Comparison of ENCODE assay signal across 18 cellular contexts in the genomic region with DNA sequence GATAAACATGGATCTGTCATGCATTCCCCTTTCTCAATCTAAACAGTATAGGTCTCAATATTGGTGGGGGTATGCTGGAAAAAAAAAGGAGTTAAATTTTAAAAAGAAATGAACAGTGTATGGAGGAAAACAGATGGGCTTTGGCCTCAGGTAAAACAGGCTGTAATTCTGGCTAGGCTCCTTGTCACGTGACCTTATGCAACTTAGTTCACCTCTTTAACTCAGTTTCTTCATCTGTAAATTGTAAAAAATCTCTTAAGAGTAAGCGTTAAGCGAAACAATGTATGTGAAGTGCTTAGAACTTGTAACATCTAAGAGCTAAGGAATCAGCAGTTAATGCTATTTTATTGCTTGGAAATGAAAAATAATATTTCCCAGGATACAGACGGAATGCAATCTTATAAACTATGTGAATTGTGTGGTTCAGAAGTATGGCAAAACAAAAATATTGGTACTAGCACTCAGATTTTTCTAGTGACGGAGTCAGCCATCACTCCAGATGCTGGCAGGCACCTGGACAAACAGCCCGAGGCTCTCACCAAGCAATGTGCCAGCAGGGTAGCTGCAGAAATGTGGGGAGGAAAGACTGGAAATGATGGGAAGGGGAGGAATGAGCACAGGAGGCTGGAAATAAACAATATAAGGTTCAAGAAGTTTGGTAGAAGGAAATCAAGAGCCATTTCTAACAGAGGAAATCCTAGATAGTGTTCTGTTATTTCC.
A peak's percentile ranks its signal among the peaks of the same experiment; 100 is the strongest.
DNase-seq lines count a peak whose midpoint lies in the region; ATAC-seq, FAIRE-seq and TF ChIP-seq lines count a peak whose summit lies in the region.
"Had no signal": no experiment of that assay in that cellular context is flagged by ENCODE, and none has a peak within 500 bp of the region (broad histone marks: within the 10 kb centered on the region; RNA-seq: fewer than 3 reads in every experiment).

No MANE protein-coding gene starts in this region.

- TF ChIP-seq CTCF in H1 (IDR thresholded peaks at IDR 0.05; ENCODE audit: control extremely low read depth in 1 of 3, insufficient read depth in 1 of 3, low read depth in 1 of 3, low read length in 3 of 3) (no peak), PC-3 (conservative IDR thresholded peaks at IDR 0.05; ENCODE audit: low read depth, low read length) (no peak)

- no peak overlapping the region for H3K27ac ChIP-seq in H1 (ENCODE audit: low read depth, low read length)
- peak overlapping the region; percentile 25 for H3K27ac ChIP-seq in temporal lobe (ENCODE audit: low read depth, low read length)
- no peak overlapping the region for H3K27ac ChIP-seq in PC-3 (ENCODE audit: low read length)
- H3K27ac ChIP-seq: C4-2B, KMS-11, SK-N-MC had no signal

- no peak for TF ChIP-seq EP300 in H1 (IDR thresholded peaks at IDR 0.05; ENCODE audit: borderline replicate concordance in 1 of 2, low read depth in 2 of 2, low read length in 2 of 2)

- no peak for TF ChIP-seq POLR2A in H1 (IDR thresholded peaks at IDR 0.05; ENCODE audit: control extremely low read depth in 1 of 2, low read depth in 2 of 2, low read length in 2 of 2)

- H3K4me2 ChIP-seq in H1 (ENCODE audit: insufficient read depth in 1 of 2, low read depth in 2 of 2, low read length in 2 of 2) = no peak overlapping the region
- no peak overlapping the region for H3K4me2 ChIP-seq in PC-3 (ENCODE audit: low read length)
- H3K4me2 ChIP-seq: KMS-11 had no signal

- no peak overlapping the region for H3K9ac ChIP-seq in H1 (replicated peaks in 1 of 4; ENCODE audit: extremely low read depth in 1 of 4, low read depth in 3 of 4, low read length in 3 of 4)
- H3K9ac ChIP-seq in PC-3 (ENCODE audit: low read length) = no peak overlapping the region
- H3K9ac ChIP-seq: KMS-11 had no signal

- H2BK120ac ChIP-seq in H1 (replicated peaks; ENCODE audit: low read depth, low read length) = no peak overlapping the region

- H2BK20ac ChIP-seq in H1 (ENCODE audit: low read length) = no peak overlapping the region

- H4K91ac ChIP-seq in H1 (replicated peaks; ENCODE audit: insufficient read length, low read length) = no peak overlapping the region

- no peaks in the 10 kb centered on the region for H3K79me1 ChIP-seq in H1 (ENCODE audit: low read depth, low read length)

- intact Hi-C loops in PC-3 (cut with micrococcal nuclease) = no loop called here

- H4K8ac ChIP-seq in H1 (ENCODE audit: extremely low read depth, insufficient read depth, low read length) = no peak overlapping the region

- no peaks in the 10 kb centered on the region for H3K36me3 ChIP-seq in H1 (ENCODE audit: control insufficient read depth in 2 of 4, insufficient read depth in 4 of 4, low read length in 3 of 4)
- H3K36me3 ChIP-seq in PC-3 (ENCODE audit: low read depth, low read length) = no peaks in the 10 kb centered on the region
- H3K36me3 ChIP-seq: MG63 had no signal

- FAIRE-seq in H1 (lab: Jason Lieb, UNC) (peak; percentile 57), RCC 7860 (lab: Jason Lieb, UNC) (no peak)

- H2BK12ac ChIP-seq in H1 (ENCODE audit: low read depth, low read length) = no peak overlapping the region

- TF ChIP-seq RAD21 in H1 (IDR thresholded peaks at IDR 0.05 in 1 of 2, conservative IDR thresholded peaks at IDR 0.05 in 1 of 2; ENCODE audit: low read depth in 2 of 2, low read length in 2 of 2) = no peak

- no peak overlapping the region for H3K56ac ChIP-seq in H1 (replicated peaks; ENCODE audit: insufficient read length, low read depth, low read length)

- ATAC-seq in SK-N-SH treated with all-trans-retinoic acid at 6 μM for 48 hours (no peak), GM21529 (IDR thresholded peaks at IDR 0.05; ENCODE audit: unreplicated experiment) (no peak), PC-3 (no peak)
- ATAC-seq: Right ventricle myocardium inferior had no signal

- CTCF ChIA-PET in H1 (lab: Charles Lee; ENCODE audit: partially characterized antibody) (interaction anchor here (1.8 to 4.1 kb wide), 3 partner anchors 15 to 58 kb away, joined by 8 to 26 read pairs (median 9); no protein-coding TSS in a partner anchor), PC-3 (lab: Charles Lee) (interaction anchor here (0.5 kb wide), 1 partner anchor 176 kb away, joined by 3 read pairs; no protein-coding TSS in a partner anchor)

- H2BK15ac ChIP-seq in H1 (ENCODE audit: low read length) = no peak overlapping the region

- DNase-seq in NCI-H2081 (lab: John Stamatoyannopoulos, UW) (peak; percentile 23 to 58), NCI-H2081 treated with DMSO at 0.1 percent for 48 hours (lab: John Stamatoyannopoulos, UW) (no peak), H1 (ENCODE audit: low read depth in 1 of 2, low spot score in 2 of 2) (no peak), RCC 7860 (ENCODE audit: low spot score) (no peak), PC-3 (no peak)
- DNase-seq: 8988T, EL, MG63, NCI-H1092 treated with DMSO at 0.1 percent for 48 hours, NCI-H1930, NCI-H526 treated with DMSO at 0.1 percent for 48 hours had no signal

- H2AK5ac ChIP-seq in H1 (ENCODE audit: low read depth, low read length) = no peak overlapping the region

- 87% methylated on average over 6 of the region's 6 CpGs; no CpG with 5 or more reads in 1 of the 2 experiments for WGBS in H1 (ENCODE audit: extremely low coverage in 1 of 2, insufficient coverage in 1 of 2, insufficient read length in 1 of 2, insufficient replicate concordance in 2 of 2, low coverage in 1 of 2, low lambda C conversion rate in 2 of 2, missing lambda C conversion rate in 1 of 2), 2 experiments

- no peak overlapping the region for H3K4ac ChIP-seq in H1 (replicated peaks; ENCODE audit: insufficient read length, low read depth, low read length)

- no peak overlapping the region for H2BK5ac ChIP-seq in H1 (ENCODE audit: low read depth, low read length)

- H2AFZ ChIP-seq in H1 (ENCODE audit: low read length) = no peak overlapping the region
- no peak overlapping the region for H2AFZ ChIP-seq in PC-3 (ENCODE audit: low read length)

- H3K9me2 ChIP-seq in PC-3 (replicated peaks; ENCODE audit: low read length) = no peaks in the 10 kb centered on the region

- H3K14ac ChIP-seq in H1 (ENCODE audit: insufficient read length) = no peak overlapping the region

- POLR2A ChIA-PET in H1 (lab: Charles Lee; ENCODE audit: partially characterized antibody) (no interaction called here), PC-3 (lab: Charles Lee; ENCODE audit: unreplicated experiment) (no interaction called here)

- no peaks in the 10 kb centered on the region; the same call in 1 of the 2 replicates for H3K23me2 ChIP-seq in H1 (ENCODE audit: low read depth, low read length)

- H3K23ac ChIP-seq in H1 (ENCODE audit: insufficient read length) = no peak overlapping the region

- H3K4me3 ChIP-seq in H1 (ENCODE audit: extremely low read depth in 1 of 4, insufficient read depth in 2 of 4, low read depth in 3 of 4, low read length in 4 of 4) = no peak overlapping the region
- no peak overlapping the region for H3K4me3 ChIP-seq in PC-3 (ENCODE audit: low read length)
- H3K4me3 ChIP-seq: MG63, SK-N-MC had no signal

- H4K5ac ChIP-seq in H1 (ENCODE audit: insufficient read length, low read depth, low read length) = no peak overlapping the region

- H3K18ac ChIP-seq in H1 (ENCODE audit: extremely low read depth, low read length) = no peak overlapping the region

- H3K79me2 ChIP-seq in H1 (ENCODE audit: control insufficient read depth in 1 of 2, insufficient read depth in 2 of 2, low read length in 2 of 2) = no peaks in the 10 kb centered on the region
- H3K79me2 ChIP-seq in PC-3 (ENCODE audit: low read length) = no peaks in the 10 kb centered on the region

- H3K4me1 ChIP-seq in H1 (replicated peaks in 1 of 4; ENCODE audit: control insufficient read depth in 3 of 4, insufficient read depth in 4 of 4, low read length in 3 of 4) = peaks cover 0 to 9% (median 5%) of the 10 kb centered on the region in 4 experiments; a peak in 4 of 7 replicates
- no peaks in the 10 kb centered on the region for H3K4me1 ChIP-seq in PC-3 (ENCODE audit: insufficient read depth, low read length)

- H3F3A ChIP-seq in PC-3 (ENCODE audit: low read length, unreplicated experiment) = no peaks in the 10 kb centered on the region

- no peaks in the 10 kb centered on the region for H3K27me3 ChIP-seq in H1 (replicated peaks in 1 of 4; ENCODE audit: control insufficient read depth in 3 of 4, extremely low read depth in 1 of 4, insufficient read depth in 3 of 4, low read length in 3 of 4)
- H3K27me3 ChIP-seq in PC-3 (ENCODE audit: low read length) = no peaks in the 10 kb centered on the region
- H3K27me3 ChIP-seq: MG63 had no signal

- H3K9me3 ChIP-seq in H1 (ENCODE audit: insufficient read depth in 2 of 2, low read depth in 1 of 2, low read length in 1 of 2) (no peaks in the 10 kb centered on the region), PC-3 (ENCODE audit: low read length) (no peaks in the 10 kb centered on the region)
- H3K9me3 ChIP-seq: MG63 had no signal

- H4K20me1 ChIP-seq in H1 (replicated peaks in 1 of 2; ENCODE audit: control insufficient read depth in 1 of 2, insufficient read depth in 2 of 2, low read length in 2 of 2) = no peaks in the 10 kb centered on the region
- H4K20me1 ChIP-seq in PC-3 (ENCODE audit: low read length) = no peaks in the 10 kb centered on the region

- BruUV-seq in PC-3 (replicated peaks; lab: Mats Ljungman, UMichigan) = no TSS peak

TF ChIP-seq in SK-N-SH treated with all-trans-retinoic acid at 6 μM for 48 hours, 23 proteins besides CTCF, POLR2A, EP300 and RAD21 (continues in another document):
- no peak for TF ChIP-seq PPARA (CRISPR knock-in tag; IDR thresholded peaks at IDR 0.05; ENCODE audit: borderline replicate concordance)
- no peak for TF ChIP-seq ZFP3 (CRISPR knock-in tag; IDR thresholded peaks at IDR 0.05)
- TF ChIP-seq TCF4 (CRISPR knock-in tag; IDR thresholded peaks at IDR 0.05; ENCODE audit: borderline replicate concordance) = peak; percentile 34; the same call in 1 of the 2 replicates

TF ChIP-seq in H1, 55 proteins besides CTCF, POLR2A, EP300 and RAD21:
- TF ChIP-seq RXRA (IDR thresholded peaks at IDR 0.05; ENCODE audit: insufficient read depth, low read depth, low read length) = no peak
- TF ChIP-seq CEBPB (IDR thresholded peaks at IDR 0.05; ENCODE audit: low read depth, low read length) = no peak
- no peak for TF ChIP-seq SAP30 (IDR thresholded peaks at IDR 0.05; ENCODE audit: insufficient read depth, insufficient replicate concordance, low read length)
- no peak for TF ChIP-seq SP4 (IDR thresholded peaks at IDR 0.05; ENCODE audit: low read length)
- TF ChIP-seq BRCA1 (IDR thresholded peaks at IDR 0.05; ENCODE audit: low read depth, low read length) = no peak
- TF ChIP-seq RNF2 (IDR thresholded peaks at IDR 0.05; ENCODE audit: borderline replicate concordance, low read depth, low read length, missing control alignments, poor library complexity, severe bottlenecking) = no peak
- TF ChIP-seq RBBP5 (IDR thresholded peaks at IDR 0.05; ENCODE audit: borderline replicate concordance, low read depth, low read length) = no peak
- no peak for TF ChIP-seq CREB1 (IDR thresholded peaks at IDR 0.05)
- no peak for TF ChIP-seq JUN (IDR thresholded peaks at IDR 0.05; ENCODE audit: low read depth, low read length)
- no peak for TF ChIP-seq TAF1 (IDR thresholded peaks at IDR 0.05; ENCODE audit: low read depth, low read length)
- no peak for TF ChIP-seq POU5F1 (IDR thresholded peaks at IDR 0.05; ENCODE audit: low read depth, low read length)
- TF ChIP-seq SRF (IDR thresholded peaks at IDR 0.05; ENCODE audit: low read depth, low read length) = no peak

Comparison
In these comparisons a context has a peak if more than half of its experiments do, and no peak if none do; other contexts are left out.
1. DNase-seq: peak in NCI-H2081 (2 of 2); none in NCI-H2081 treated with DMSO at 0.1 percent for 48 hours (single experiment), H1 (0 of 2), RCC 7860 (single experiment) and PC-3 (single experiment).